In the genomic region with DNA sequence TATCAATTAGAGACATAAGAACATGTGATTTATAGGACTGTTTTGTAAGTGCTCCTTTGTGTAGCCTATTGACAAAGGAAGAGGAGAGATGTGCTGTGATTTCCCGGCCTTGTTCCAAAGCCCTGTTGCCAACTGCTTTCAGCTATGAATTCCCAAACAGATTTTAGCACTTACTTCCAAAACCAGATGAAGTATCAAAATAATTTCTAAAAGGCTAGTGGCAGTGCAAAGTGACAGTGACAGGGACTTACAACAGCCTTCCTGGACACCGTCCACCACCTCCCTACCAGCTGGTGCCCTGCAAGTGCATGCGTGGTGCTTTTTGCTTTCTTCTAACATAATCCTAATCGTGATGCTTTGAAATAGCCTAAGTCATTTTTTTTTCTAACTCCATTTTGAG, we compare ENCODE assay signal across 19 cellular contexts.
DNase-seq lines count a peak whose midpoint lies in the region; ATAC-seq and TF ChIP-seq lines count a peak whose summit lies in the region.
"Had no signal": no experiment of that assay in that cellular context is flagged by ENCODE, and none has a peak within 500 bp of the region (broad histone marks: within the 10 kb centered on the region; RNA-seq: fewer than 3 reads in every experiment).

No MANE protein-coding gene starts in this region.

- peak overlapping the region in 1 of 2 experiments; percentile 83 for H2BK12ac ChIP-seq in mesenchymal stem cell (ENCODE audit: low read length in 2 of 2)

- intact Hi-C loops in IMR-90 (cut with micrococcal nuclease), result no loop called here
- intact Hi-C loops in breast epithelium (cut with DNase I; ENCODE audit: low total_unique reads), result no loop called here
- intact Hi-C loops in aorta (cut with DNase I), result loop anchor here in 1 of 2 donors (5.0 kb wide), 1 partner anchor 39 kb away; no protein-coding TSS in a partner anchor

- TF ChIP-seq CTCF in IMR-90 (conservative IDR thresholded peaks at IDR 0.05; ENCODE audit: low read depth, low read length) (no peak), breast epithelium (IDR thresholded peaks at IDR 0.05) (no peak), smooth muscle cell (IDR thresholded peaks at IDR 0.05; ENCODE audit: borderline replicate concordance, insufficient read depth, poor library complexity, severe bottlenecking) (no peak)

- H3K56ac ChIP-seq in IMR-90 (ENCODE audit: extremely low read depth, insufficient read depth, low read length), result peak overlapping the region; percentile 67; the same call in 1 of the 2 replicates

- H3K4me3 ChIP-seq in IMR-90 (ENCODE audit: insufficient read depth, low read depth, low read length) (no peak overlapping the region), breast epithelium (no peak overlapping the region), mesenchymal stem cell (ENCODE audit: insufficient read depth in 1 of 2, low read depth in 1 of 2, low read length in 2 of 2) (no peak overlapping the region), smooth muscle cell (no peak overlapping the region), aorta (ENCODE audit: low read length in 2 of 2) (no peak overlapping the region)
- H3K4me3 ChIP-seq: transverse colon had no signal

- H2BK5ac ChIP-seq in IMR-90 (ENCODE audit: low read depth, low read length, poor library complexity, severe bottlenecking), result peak overlapping the region; percentile 99
- no peak overlapping the region for H2BK5ac ChIP-seq in mesenchymal stem cell (ENCODE audit: low read depth, low read length, poor library complexity, severe bottlenecking)

- 0 out of 2 replicates have a peak overlapping the region, but pooled peaks have one; percentile 11 for H3K9ac ChIP-seq in IMR-90 (ENCODE audit: low read depth, low read length)
- H3K9ac ChIP-seq in mesenchymal stem cell (ENCODE audit: low read length), result peak overlapping the region; percentile 76
- peak overlapping the region; percentile 76 for H3K9ac ChIP-seq in smooth muscle cell (ENCODE audit: low read depth)
- H3K9ac ChIP-seq: KMS-11 had no signal

- H4K8ac ChIP-seq in IMR-90 (ENCODE audit: low read depth in 2 of 2, low read length in 2 of 2) (peak overlapping the region; percentile 63 to 96), mesenchymal stem cell (ENCODE audit: low read length) (no peak overlapping the region)

- H2BK120ac ChIP-seq in IMR-90 (ENCODE audit: low read depth, low read length) (peak overlapping the region; percentile 99), mesenchymal stem cell (ENCODE audit: low read depth, low read length) (no peak overlapping the region)

- H4K20me1 ChIP-seq in IMR-90 (ENCODE audit: insufficient read depth, low read length) (no peaks in the 10 kb centered on the region), smooth muscle cell (ENCODE audit: low read depth) (no peaks in the 10 kb centered on the region)

- H3K18ac ChIP-seq in IMR-90 (ENCODE audit: low read depth, low read length) (peak overlapping the region; percentile 96), mesenchymal stem cell (ENCODE audit: low read depth in 1 of 2, low read length in 2 of 2) (no peak overlapping the region)

- no peak for TF ChIP-seq POLR2A in IMR-90 (IDR thresholded peaks at IDR 0.05; ENCODE audit: low read depth, low read length)
- no peak for TF ChIP-seq POLR2A in breast epithelium (IDR thresholded peaks at IDR 0.05)

- no peaks in the 10 kb centered on the region for H3K27me3 ChIP-seq in IMR-90 (ENCODE audit: control insufficient read depth, insufficient read depth, low read length)
- no peaks in the 10 kb centered on the region for H3K27me3 ChIP-seq in breast epithelium
- no peaks in the 10 kb centered on the region for H3K27me3 ChIP-seq in mesenchymal stem cell (ENCODE audit: control insufficient read depth in 1 of 2, insufficient read depth in 1 of 2, low read length in 2 of 2)
- no peaks in the 10 kb centered on the region for H3K27me3 ChIP-seq in smooth muscle cell (ENCODE audit: low read depth)
- H3K27me3 ChIP-seq in aorta (ENCODE audit: control insufficient read depth in 1 of 2, insufficient read depth in 2 of 2, low read length in 1 of 2), result no peaks in the 10 kb centered on the region
- H3K27me3 ChIP-seq: transverse colon had no signal

- DNase-seq in IMR-90, result no peak
- DNase-seq in breast epithelium (ENCODE audit: low spot score in 2 of 2), result no peak
- no peak for DNase-seq in mesenchymal stem cell
- no peak for DNase-seq in smooth muscle cell (lab: John Stamatoyannopoulos, UW; ENCODE audit: unreplicated experiment)
- DNase-seq in aorta, result no peak
- no peak for DNase-seq in NCI-H2081 (lab: John Stamatoyannopoulos, UW)
- DNase-seq: activated CD8-positive, alpha-beta T cell treated with anti-CD3 and anti-CD28 coated beads, Interleukin-2, amount 10 ng/mL, durations not matched to agents 7 days and 5 days; activated naive CD8-positive, alpha-beta T cell treated with anti-CD3 and anti-CD28 coated beads for 36 hours; activated T-cell treated with anti-CD3 and anti-CD28 coated beads, Interleukin-2, amount 50 U/mL, for 72 hours; DMS79; effector memory CD4-positive, alpha-beta T cell; foreskin melanocyte; NCI-H1105; NCI-H748 treated with DMSO at 0.1 percent for 48 hours; T-cell; transverse colon had no signal

- H3K4me1 ChIP-seq in IMR-90 (ENCODE audit: control insufficient read depth, insufficient read depth, low read length) (peaks cover 27% of the 10 kb centered on the region), breast epithelium (no peaks in the 10 kb centered on the region), mesenchymal stem cell (ENCODE audit: control insufficient read depth, insufficient read depth, low read depth, low read length) (peaks cover 3% of the 10 kb centered on the region), smooth muscle cell (ENCODE audit: low read depth) (peaks cover 27% of the 10 kb centered on the region), aorta (ENCODE audit: control insufficient read depth in 1 of 2, insufficient read depth in 2 of 2, low read length in 2 of 2) (no peaks in the 10 kb centered on the region)
- H3K4me1 ChIP-seq: transverse colon had no signal

- H2AFZ ChIP-seq in IMR-90 (replicated peaks; ENCODE audit: low read length, poor library complexity), result peak overlapping the region; percentile 77
- no peak overlapping the region for H2AFZ ChIP-seq in mesenchymal stem cell (ENCODE audit: low read depth, low read length)
- H2AFZ ChIP-seq in smooth muscle cell (ENCODE audit: low read depth), result peak overlapping the region; percentile 63

- dilution Hi-C loops in IMR-90 (cut with HindIII; ENCODE audit: low sequenced_read_pairs, unreplicated experiment), result no loop called here

- H3K9me3 ChIP-seq in IMR-90 (ENCODE audit: control insufficient read depth, insufficient read depth, low read length) (no peaks in the 10 kb centered on the region), breast epithelium (no peaks in the 10 kb centered on the region), mesenchymal stem cell (ENCODE audit: control insufficient read depth, low read length) (no peaks in the 10 kb centered on the region), smooth muscle cell (replicated peaks; ENCODE audit: low read depth) (no peaks in the 10 kb centered on the region), aorta (ENCODE audit: control insufficient read depth, low read length) (no peaks in the 10 kb centered on the region)
- H3K9me3 ChIP-seq: transverse colon had no signal

- H3K4ac ChIP-seq in IMR-90 (ENCODE audit: low read depth, low read length) (peak overlapping the region; percentile 99), mesenchymal stem cell (ENCODE audit: low read depth in 1 of 2, low read length in 2 of 2) (no peak overlapping the region)

- no CpG with 5 or more reads among the region's 4 CpGs for WGBS in IMR-90 (ENCODE audit: extremely low coverage in 2 of 2, insufficient read length in 1 of 2), 2 experiments
- 93% methylated on average over 2 of the region's 4 CpGs for WGBS in mesenchymal stem cell
- WGBS in smooth muscle cell (ENCODE audit: low lambda C conversion rate), result 99% methylated on average over 4 of the region's 4 CpGs
- 88 to 91% methylated on average over 4 of the region's 4 CpGs for WGBS in aorta, 2 donors

- H3K14ac ChIP-seq in IMR-90 (replicated peaks; ENCODE audit: low read depth, low read length), result peak overlapping the region; percentile 96
- no peak overlapping the region for H3K14ac ChIP-seq in mesenchymal stem cell (ENCODE audit: low read length in 2 of 2)

- peaks cover 4% of the 10 kb centered on the region for H3K9me1 ChIP-seq in IMR-90 (ENCODE audit: insufficient read depth, low read length)

- POLR2A ChIA-PET in IMR-90 (lab: Charles Lee; ENCODE audit: unreplicated experiment), result no interaction called here

- H4K5ac ChIP-seq in IMR-90 (ENCODE audit: low read depth, low read length), result peak overlapping the region; percentile 71

- H2AK5ac ChIP-seq in IMR-90 (ENCODE audit: low read depth, low read length) (peak overlapping the region; percentile 95; the same call in 1 of the 2 replicates), mesenchymal stem cell (ENCODE audit: low read length, severe bottlenecking) (peak overlapping the region; percentile 8)

- H2BK20ac ChIP-seq in IMR-90 (ENCODE audit: low read depth, low read length), result peak overlapping the region; percentile 98

- peak overlapping the region; percentile 100 for H2BK15ac ChIP-seq in IMR-90 (ENCODE audit: low read depth, low read length)
- no peak overlapping the region for H2BK15ac ChIP-seq in mesenchymal stem cell (ENCODE audit: low read depth, poor library complexity, severe bottlenecking)

- H2AK9ac ChIP-seq in IMR-90 (replicated peaks; ENCODE audit: low read depth, low read length, poor library complexity), result peak overlapping the region; percentile 59

- H3F3A ChIP-seq in smooth muscle cell (ENCODE audit: low read depth), result peaks cover 14% of the 10 kb centered on the region

- ATAC-seq in IMR-90 (ENCODE audit: low read depth) (no peak), aorta (ENCODE audit: low FRiP score) (no peak), GM21737 (IDR thresholded peaks at IDR 0.05; ENCODE audit: unreplicated experiment) (no peak)
- ATAC-seq: activated CD8-positive, alpha-beta T cell treated with anti-CD3 and anti-CD28 coated beads, Interleukin-2, amount 10 ng/mL, durations not matched to agents 7 days and 5 days; activated T-cell treated with anti-CD3 and anti-CD28 coated beads, Interleukin-2, amount 50 U/mL, for 72 hours; T-cell had no signal

- H3K4me2 ChIP-seq in IMR-90 (ENCODE audit: low read depth, low read length) (no peak overlapping the region), mesenchymal stem cell (ENCODE audit: low read length, poor library complexity, severe bottlenecking) (no peak overlapping the region), smooth muscle cell (peak overlapping the region; percentile 67)
- H3K4me2 ChIP-seq: KMS-11 had no signal

- CTCF ChIA-PET in IMR-90 (lab: Yijun Ruan, JAX), result interaction anchor here (1.3 to 2.3 kb wide), 3 partner anchors 43 to 724 kb away, joined by 4 to 5 read pairs (median 4); no protein-coding TSS in a partner anchor

- H3K79me2 ChIP-seq in smooth muscle cell (ENCODE audit: low read depth), result no peaks in the 10 kb centered on the region

- no peak for TF ChIP-seq RAD21 in IMR-90 (IDR thresholded peaks at IDR 0.05; ENCODE audit: low read length)

- H4K91ac ChIP-seq in IMR-90 (ENCODE audit: insufficient read depth, low read depth, low read length) (peak overlapping the region; percentile 98), mesenchymal stem cell (ENCODE audit: low read length) (no peak overlapping the region)

- in situ Hi-C loops in IMR-90 (cut with MboI; ENCODE audit: low sequenced_read_pairs), result no loop called here

- H3K27ac ChIP-seq in IMR-90 (ENCODE audit: insufficient read depth, low read length), result peak overlapping the region; percentile 65
- peak overlapping the region; percentile 43 to 52 for H3K27ac ChIP-seq in breast epithelium
- H3K27ac ChIP-seq in mesenchymal stem cell (ENCODE audit: low read length, poor library complexity, severe bottlenecking), result peak overlapping the region; percentile 88
- H3K27ac ChIP-seq in smooth muscle cell (ENCODE audit: low read depth), result peak overlapping the region; percentile 94
- H3K27ac ChIP-seq in aorta (ENCODE audit: low read depth in 1 of 2, low read length in 2 of 2), result no peak overlapping the region
- H3K27ac ChIP-seq: HL-60, KMS-11 had no signal

- no peaks in the 10 kb centered on the region for H3K79me1 ChIP-seq in IMR-90 (ENCODE audit: low read depth in 1 of 2, low read length in 2 of 2)
- H3K79me1 ChIP-seq in mesenchymal stem cell (replicated peaks; ENCODE audit: low read length, poor library complexity, severe bottlenecking), result no peaks in the 10 kb centered on the region

- H3K36me3 ChIP-seq in IMR-90 (ENCODE audit: control insufficient read depth, insufficient read depth, low read length) (no peaks in the 10 kb centered on the region), breast epithelium (no peaks in the 10 kb centered on the region), mesenchymal stem cell (ENCODE audit: control insufficient read depth in 1 of 2, insufficient read depth in 2 of 2, low read depth in 1 of 2, low read length in 2 of 2) (no peaks in the 10 kb centered on the region), smooth muscle cell (ENCODE audit: low read depth) (no peaks in the 10 kb centered on the region), aorta (ENCODE audit: control insufficient read depth in 1 of 2, insufficient read depth in 2 of 2, low read length in 1 of 2) (no peaks in the 10 kb centered on the region)
- H3K36me3 ChIP-seq: transverse colon had no signal

- no TSS peak for BruUV-seq in IMR-90 (replicated peaks; lab: Mats Ljungman, UMichigan)

- H3K23ac ChIP-seq in IMR-90 (ENCODE audit: low read depth, low read length) (peak overlapping the region; percentile 94), mesenchymal stem cell (ENCODE audit: low read length in 2 of 2) (no peak overlapping the region)

Comparison
In these comparisons a context has a peak if more than half of its experiments do, and no peak if none do; other contexts are left out.
1. H3K27ac ChIP-seq: peak in IMR-90 (single experiment), breast epithelium (2 of 2), mesenchymal stem cell (single experiment) and smooth muscle cell (single experiment); none in aorta (0 of 2).
2. H3K9ac ChIP-seq: peak in every context shown above with its lines; median percentile 76 in mesenchymal stem cell; 76 in smooth muscle cell; 11 in IMR-90.